20 cellular contexts compared by ENCODE assay signal in genomic region chr3:18720543-18720942, GRCh38.
DNase-seq lines count a peak whose midpoint lies in the region; ATAC-seq lines count a peak whose summit lies in the region.
"Had no signal": no experiment of that assay in that cellular context is flagged by ENCODE, and none has a peak within 500 bp of the region (broad histone marks: within the 10 kb centered on the region; RNA-seq: fewer than 3 reads in every experiment).

No MANE protein-coding gene starts in this region.

- DNase-seq in activated CD4-positive, alpha-beta T cell treated with anti-CD3 and anti-CD28 coated beads for 36 hours: no peak
- no peak for DNase-seq in activated CD4-positive, alpha-beta T cell treated with anti-CD3 and anti-CD28 coated beads for 4 hours
- no peak for DNase-seq in activated T-cell treated with anti-CD3 and anti-CD28 coated beads, Interleukin-2, amount 50 U/mL, for 72 hours
- no peak for DNase-seq in activated T-cell treated with anti-CD3 and anti-CD28 coated beads for 4 hours
- DNase-seq in T-cell: no peak
- DNase-seq in stimulated activated effector memory CD8-positive, alpha-beta T cell treated with anti-CD3 and anti-CD28 coated beads, Interleukin-12 subunit alpha, Interleukin-12 subunit beta, amount 100 ng/mL, for 72 hours (ENCODE audit: low spot score in 2 of 2): no peak
- DNase-seq in cerebellar cortex (ENCODE audit: low spot score): no peak
- DNase-seq: 8988T, ACHN, BE2C, DMS53, H7, MM.1S, NCI-H2029, NCI-H446 treated with DMSO at 0.1 percent for 48 hours, NCI-H526, Right ventricle myocardium superior, RPMI8226 had no signal

- POLR2A ChIA-PET in activated CD4-positive, alpha-beta T cell treated with anti-CD3 and anti-CD28 coated beads for 36 hours (lab: Charles Lee): no interaction called here
- POLR2A ChIA-PET in T-cell (lab: Charles Lee): interaction anchor here (0.6 to 1.7 kb wide), 3 partner anchors 11 to 136 kb away, joined by 3 to 4 read pairs (median 4); no protein-coding TSS in a partner anchor

- no peak overlapping the region for H3K4me3 Mint-ChIP-seq in activated CD4-positive, alpha-beta T cell treated with anti-CD3 and anti-CD28 coated beads for 36 hours
- no peak overlapping the region for H3K4me3 Mint-ChIP-seq in activated T-cell treated with anti-CD3 and anti-CD28 coated beads, Interleukin-2, amount 50 U/mL, for 72 hours
- no peak overlapping the region for H3K4me3 Mint-ChIP-seq in T-cell
- no peak overlapping the region for H3K4me3 Mint-ChIP-seq in stimulated activated effector memory CD8-positive, alpha-beta T cell treated with anti-CD3 and anti-CD28 coated beads, Interleukin-12 subunit alpha, Interleukin-12 subunit beta, amount 100 ng/mL, for 72 hours
- H3K4me3 Mint-ChIP-seq: CD14-positive monocyte, IgD-negative memory B cell had no signal

- H3K27ac Mint-ChIP-seq in activated CD4-positive, alpha-beta T cell treated with anti-CD3 and anti-CD28 coated beads for 36 hours: peak overlapping the region; percentile 38
- H3K27ac Mint-ChIP-seq in activated T-cell treated with anti-CD3 and anti-CD28 coated beads, Interleukin-2, amount 50 U/mL, for 72 hours: peak overlapping the region; percentile 30
- peak overlapping the region; percentile 58 to 71 for H3K27ac Mint-ChIP-seq in T-cell
- H3K27ac Mint-ChIP-seq in stimulated activated effector memory CD8-positive, alpha-beta T cell treated with anti-CD3 and anti-CD28 coated beads, Interleukin-12 subunit alpha, Interleukin-12 subunit beta, amount 100 ng/mL, for 72 hours: peak overlapping the region; percentile 50
- H3K27ac Mint-ChIP-seq: CD14-positive monocyte, IgD-negative memory B cell had no signal

- no peaks in the 10 kb centered on the region for H3K27me3 Mint-ChIP-seq in activated CD4-positive, alpha-beta T cell treated with anti-CD3 and anti-CD28 coated beads for 36 hours
- H3K27me3 Mint-ChIP-seq in activated T-cell treated with anti-CD3 and anti-CD28 coated beads, Interleukin-2, amount 50 U/mL, for 72 hours (ENCODE audit: low read depth): no peaks in the 10 kb centered on the region
- no peaks in the 10 kb centered on the region for H3K27me3 Mint-ChIP-seq in T-cell

- no peak for ATAC-seq in activated CD4-positive, alpha-beta T cell treated with anti-CD3 and anti-CD28 coated beads for 36 hours
- ATAC-seq in activated T-cell treated with anti-CD3 and anti-CD28 coated beads, Interleukin-2, amount 50 U/mL, for 72 hours (replicated peaks in 1 of 2): no peak
- no peak for ATAC-seq in T-cell (replicated peaks in 1 of 4)
- no peak for ATAC-seq in stimulated activated effector memory CD8-positive, alpha-beta T cell treated with anti-CD3 and anti-CD28 coated beads, Interleukin-12 subunit alpha, Interleukin-12 subunit beta, amount 100 ng/mL, for 72 hours

- H3K4me1 Mint-ChIP-seq in activated CD4-positive, alpha-beta T cell treated with anti-CD3 and anti-CD28 coated beads for 36 hours: peaks cover 73% of the 10 kb centered on the region
- peaks cover 74% of the 10 kb centered on the region for H3K4me1 Mint-ChIP-seq in activated T-cell treated with anti-CD3 and anti-CD28 coated beads, Interleukin-2, amount 50 U/mL, for 72 hours (ENCODE audit: low read depth)
- H3K4me1 Mint-ChIP-seq in T-cell: peaks cover 74 to 77% (median 77%) of the 10 kb centered on the region in 3 donors
- peaks cover 61% of the 10 kb centered on the region for H3K4me1 Mint-ChIP-seq in stimulated activated effector memory CD8-positive, alpha-beta T cell treated with anti-CD3 and anti-CD28 coated beads, Interleukin-12 subunit alpha, Interleukin-12 subunit beta, amount 100 ng/mL, for 72 hours

- CTCF ChIA-PET in activated CD4-positive, alpha-beta T cell treated with anti-CD3 and anti-CD28 coated beads for 36 hours (lab: Charles Lee): interaction anchor here (1.0 to 3.1 kb wide), 7 partner anchors 9 to 161 kb away, joined by 3 to 15 read pairs (median 4); no protein-coding TSS in a partner anchor
- CTCF ChIA-PET in T-cell (lab: Charles Lee): interaction anchor here (0.6 to 1.4 kb wide), 4 partner anchors 11 to 615 kb away, joined by 3 read pairs; no protein-coding TSS in a partner anchor

- H3K36me3 Mint-ChIP-seq in activated CD4-positive, alpha-beta T cell treated with anti-CD3 and anti-CD28 coated beads for 36 hours (ENCODE audit: low read depth): peaks cover 50% of the 10 kb centered on the region
- H3K36me3 Mint-ChIP-seq in activated T-cell treated with anti-CD3 and anti-CD28 coated beads, Interleukin-2, amount 50 U/mL, for 72 hours (ENCODE audit: insufficient read depth in 2 of 2): peaks cover 22 to 24% of the 10 kb centered on the region in 2 donors
- peaks cover 6% of the 10 kb centered on the region for H3K36me3 Mint-ChIP-seq in T-cell
- peaks cover 9% of the 10 kb centered on the region for H3K36me3 Mint-ChIP-seq in stimulated activated effector memory CD8-positive, alpha-beta T cell treated with anti-CD3 and anti-CD28 coated beads, Interleukin-12 subunit alpha, Interleukin-12 subunit beta, amount 100 ng/mL, for 72 hours
- H3K36me3 Mint-ChIP-seq: CD14-positive monocyte had no signal

- intact Hi-C loops in activated CD4-positive, alpha-beta T cell treated with anti-CD3 and anti-CD28 coated beads for 36 hours (cut with DNase I, micrococcal nuclease): no loop called here

- H3K9me3 Mint-ChIP-seq in activated CD4-positive, alpha-beta T cell treated with anti-CD3 and anti-CD28 coated beads for 36 hours (ENCODE audit: low read depth): peaks cover 14% of the 10 kb centered on the region
- peaks cover 3 to 10% of the 10 kb centered on the region in 2 donors for H3K9me3 Mint-ChIP-seq in activated T-cell treated with anti-CD3 and anti-CD28 coated beads, Interleukin-2, amount 50 U/mL, for 72 hours
- H3K9me3 Mint-ChIP-seq in T-cell: peaks cover 3 to 21% (median 8%) of the 10 kb centered on the region in 3 donors
- H3K9me3 Mint-ChIP-seq in stimulated activated effector memory CD8-positive, alpha-beta T cell treated with anti-CD3 and anti-CD28 coated beads, Interleukin-12 subunit alpha, Interleukin-12 subunit beta, amount 100 ng/mL, for 72 hours: peaks cover 3% of the 10 kb centered on the region
